ENCODE assay signal across 23 cellular contexts in the genomic region with DNA sequence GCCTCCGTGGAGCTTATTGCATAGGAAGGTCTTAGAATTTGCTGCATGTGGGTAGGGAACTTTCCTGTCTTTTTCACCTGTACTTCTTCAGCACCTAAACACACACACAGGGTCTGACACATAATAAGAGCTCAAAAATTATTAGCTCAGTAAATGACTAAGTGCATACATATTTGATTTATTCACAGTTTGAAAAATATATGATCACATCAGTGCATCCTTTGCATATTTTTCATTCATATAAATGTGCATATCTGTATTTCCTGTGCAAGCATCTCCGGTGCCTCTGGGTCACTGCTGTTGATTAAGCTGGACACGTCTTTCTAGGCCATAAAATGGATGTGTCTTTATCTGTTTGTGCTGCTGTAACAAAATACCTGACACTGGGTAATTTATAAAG.
"Had no signal": no experiment of that assay in that cellular context is flagged by ENCODE, and none has a peak within 500 bp of the region (broad histone marks: within the 10 kb centered on the region; RNA-seq: fewer than 3 reads in every experiment).

No MANE protein-coding gene starts in this region.

- H3K27ac Mint-ChIP-seq: activated CD8-positive, alpha-beta T cell treated with anti-CD3 and anti-CD28 coated beads, Interleukin-2, amount 10 ng/mL, durations not matched to agents 7 days and 5 days; activated naive CD8-positive, alpha-beta T cell treated with anti-CD3 and anti-CD28 coated beads, Interleukin-2, amount 10 ng/mL, durations not matched to agents 7 days and 5 days; T-helper 1 cell treated with Interleukin-12 subunit alpha and Interleukin-12 subunit beta and Interleukin-4 antibody, amounts not matched to agents 30 μg/mL and 1 μg/mL, for 36 hours had no signal

- H3K36me3 ChIP-seq: adrenal gland had no signal

- H3K27me3 ChIP-seq: adrenal gland had no signal

- H3K9me3 ChIP-seq: adrenal gland had no signal

- H3K9ac ChIP-seq: KMS-11 had no signal

- H3K27ac ChIP-seq: KMS-11, PC-9 had no signal

- H3K4me3 Mint-ChIP-seq: activated CD8-positive, alpha-beta T cell treated with anti-CD3 and anti-CD28 coated beads, Interleukin-2, amount 10 ng/mL, durations not matched to agents 7 days and 5 days; activated naive CD8-positive, alpha-beta T cell treated with anti-CD3 and anti-CD28 coated beads, Interleukin-2, amount 10 ng/mL, durations not matched to agents 7 days and 5 days; T-helper 1 cell treated with Interleukin-12 subunit alpha and Interleukin-12 subunit beta and Interleukin-4 antibody, amounts not matched to agents 30 μg/mL and 1 μg/mL, for 36 hours had no signal

- H3K36me3 Mint-ChIP-seq: activated naive CD8-positive, alpha-beta T cell treated with anti-CD3 and anti-CD28 coated beads, Interleukin-2, amount 10 ng/mL, durations not matched to agents 7 days and 5 days had no signal

- H3K4me1 Mint-ChIP-seq: activated naive CD8-positive, alpha-beta T cell treated with anti-CD3 and anti-CD28 coated beads, Interleukin-2, amount 10 ng/mL, durations not matched to agents 7 days and 5 days had no signal

- DNase-seq: activated CD4-positive, alpha-beta T cell treated with anti-CD3 and anti-CD28 coated beads for 48 hours; activated CD4-positive, alpha-beta T cell treated with anti-CD3 and anti-CD28 coated beads, Interleukin-2, amount 50 U/mL, for 4 hours; activated CD4-positive, CD25-positive, alpha-beta regulatory T cell treated with anti-CD3 and anti-CD28 coated beads, Interleukin-2, amount 50 U/mL, for 72 hours; activated CD8-positive, alpha-beta memory T cell treated with anti-CD3 and anti-CD28 coated beads, Interleukin-2, amount 50 U/mL, for 48 hours; activated CD8-positive, alpha-beta T cell treated with anti-CD3 and anti-CD28 coated beads, Interleukin-2, amount 10 ng/mL, durations not matched to agents 7 days and 5 days; activated naive CD4-positive, alpha-beta T cell treated with anti-CD3 and anti-CD28 coated beads, Interleukin-2, amount 50 U/mL, for 16 hours; activated naive CD8-positive, alpha-beta T cell treated with anti-CD3 and anti-CD28 coated beads, Interleukin-2, amount 10 ng/mL, durations not matched to agents 7 days and 5 days; activated T-cell treated with anti-CD3 and anti-CD28 coated beads, Interleukin-2, amount 50 U/mL, for 1 hour; adrenal gland; anterior cingulate cortex; caudate nucleus; NCI-H1092; NCI-H1417; NCI-H1930; NCI-H2171 treated with DMSO at 0.1 percent for 48 hours; NCI-H345; NCI-H510A; NCI-H526 treated with DMSO at 0.1 percent for 48 hours; NCI-H82; PC-9; SIG-M5 had no signal

- H2AFZ ChIP-seq: PC-9 had no signal

- H3K4me3 ChIP-seq: adrenal gland, PC-9 had no signal

- ATAC-seq: activated CD8-positive, alpha-beta T cell treated with anti-CD3 and anti-CD28 coated beads, Interleukin-2, amount 10 ng/mL, durations not matched to agents 7 days and 5 days had no signal

- H3K4me2 ChIP-seq: KMS-11, PC-9 had no signal

- H3K9me3 Mint-ChIP-seq: activated naive CD8-positive, alpha-beta T cell treated with anti-CD3 and anti-CD28 coated beads, Interleukin-2, amount 10 ng/mL, durations not matched to agents 7 days and 5 days; T-helper 1 cell treated with Interleukin-12 subunit alpha and Interleukin-12 subunit beta and Interleukin-4 antibody, amounts not matched to agents 30 μg/mL and 1 μg/mL, for 36 hours had no signal
